2 cellular contexts compared by ENCODE assay signal in the genomic region with DNA sequence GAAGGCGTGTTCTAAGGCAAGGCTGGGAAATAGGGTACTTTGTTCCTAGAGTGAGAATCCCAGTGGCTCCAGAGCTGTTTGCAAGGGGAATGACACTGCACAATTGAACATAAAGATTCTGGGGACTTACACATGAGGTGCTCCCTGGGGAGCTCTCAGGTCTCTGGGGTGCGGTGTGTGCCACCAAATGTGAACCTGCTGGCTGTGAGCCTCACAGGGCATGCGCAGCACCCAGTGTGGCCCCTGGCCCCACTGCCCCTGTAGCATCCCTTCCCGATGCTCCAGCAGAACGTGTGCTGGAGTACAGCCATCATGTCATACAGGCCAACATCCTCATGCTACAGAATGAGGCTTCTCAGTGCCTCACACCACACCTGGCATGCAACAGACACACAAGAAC.
TF ChIP-seq lines count a peak whose summit lies in the region.

No MANE protein-coding gene starts in this region.

TF ChIP-seq in IMR-90, 13 proteins besides CTCF, POLR2A, EP300 and RAD21:
- TF ChIP-seq MXI1 (IDR thresholded peaks at IDR 0.05; ENCODE audit: borderline replicate concordance, low read depth, low read length) (no peak), FOS (IDR thresholded peaks at IDR 0.05; ENCODE audit: low read depth, low read length) (no peak), RCOR1 (IDR thresholded peaks at IDR 0.05; ENCODE audit: insufficient replicate concordance, low read length) (no peak), BHLHE40 (IDR thresholded peaks at IDR 0.05; ENCODE audit: low read depth, low read length) (no peak), RFX5 (IDR thresholded peaks at IDR 0.05; ENCODE audit: low read depth, low read length) (no peak), NFE2L2 (IDR thresholded peaks at IDR 0.05; ENCODE audit: low read depth, low read length) (no peak), CEBPB (IDR thresholded peaks at IDR 0.05; ENCODE audit: low read depth, low read length) (no peak), MAZ (IDR thresholded peaks at IDR 0.05; ENCODE audit: borderline replicate concordance, low read depth, low read length) (no peak), CHD1 (IDR thresholded peaks at IDR 0.05; ENCODE audit: low read depth, low read length) (no peak), MAFK (IDR thresholded peaks at IDR 0.05; ENCODE audit: low read depth, low read length) (no peak), SMC3 (IDR thresholded peaks at IDR 0.05; ENCODE audit: low read depth, low read length) (no peak)
- TF ChIP-seq, protein P1, sequence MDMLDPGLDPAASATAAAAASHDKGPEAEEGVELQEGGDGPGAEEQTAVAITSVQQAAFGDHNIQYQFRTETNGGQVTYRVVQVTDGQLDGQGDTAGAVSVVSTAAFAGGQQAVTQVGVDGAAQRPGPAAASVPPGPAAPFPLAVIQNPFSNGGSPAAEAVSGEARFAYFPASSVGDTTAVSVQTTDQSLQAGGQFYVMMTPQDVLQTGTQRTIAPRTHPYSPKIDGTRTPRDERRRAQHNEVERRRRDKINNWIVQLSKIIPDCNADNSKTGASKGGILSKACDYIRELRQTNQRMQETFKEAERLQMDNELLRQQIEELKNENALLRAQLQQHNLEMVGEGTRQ (IDR thresholded peaks at IDR 0.05; ENCODE audit: low read depth, low read length): no peak
- TF ChIP-seq, protein P2, sequence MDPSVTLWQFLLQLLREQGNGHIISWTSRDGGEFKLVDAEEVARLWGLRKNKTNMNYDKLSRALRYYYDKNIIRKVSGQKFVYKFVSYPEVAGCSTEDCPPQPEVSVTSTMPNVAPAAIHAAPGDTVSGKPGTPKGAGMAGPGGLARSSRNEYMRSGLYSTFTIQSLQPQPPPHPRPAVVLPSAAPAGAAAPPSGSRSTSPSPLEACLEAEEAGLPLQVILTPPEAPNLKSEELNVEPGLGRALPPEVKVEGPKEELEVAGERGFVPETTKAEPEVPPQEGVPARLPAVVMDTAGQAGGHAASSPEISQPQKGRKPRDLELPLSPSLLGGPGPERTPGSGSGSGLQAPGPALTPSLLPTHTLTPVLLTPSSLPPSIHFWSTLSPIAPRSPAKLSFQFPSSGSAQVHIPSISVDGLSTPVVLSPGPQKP (IDR thresholded peaks at IDR 0.05; ENCODE audit: borderline replicate concordance, low read depth, low read length): no peak
TF ChIP-seq in IMR-90: peak in this region for 0.

TF ChIP-seq in HepG2, 621 proteins besides CTCF, POLR2A, EP300 and RAD21:
- TF ChIP-seq SIX1 (CRISPR knock-in tag; IDR thresholded peaks at IDR 0.05; ENCODE audit: borderline replicate concordance): no peak
- TF ChIP-seq, protein P3, sequence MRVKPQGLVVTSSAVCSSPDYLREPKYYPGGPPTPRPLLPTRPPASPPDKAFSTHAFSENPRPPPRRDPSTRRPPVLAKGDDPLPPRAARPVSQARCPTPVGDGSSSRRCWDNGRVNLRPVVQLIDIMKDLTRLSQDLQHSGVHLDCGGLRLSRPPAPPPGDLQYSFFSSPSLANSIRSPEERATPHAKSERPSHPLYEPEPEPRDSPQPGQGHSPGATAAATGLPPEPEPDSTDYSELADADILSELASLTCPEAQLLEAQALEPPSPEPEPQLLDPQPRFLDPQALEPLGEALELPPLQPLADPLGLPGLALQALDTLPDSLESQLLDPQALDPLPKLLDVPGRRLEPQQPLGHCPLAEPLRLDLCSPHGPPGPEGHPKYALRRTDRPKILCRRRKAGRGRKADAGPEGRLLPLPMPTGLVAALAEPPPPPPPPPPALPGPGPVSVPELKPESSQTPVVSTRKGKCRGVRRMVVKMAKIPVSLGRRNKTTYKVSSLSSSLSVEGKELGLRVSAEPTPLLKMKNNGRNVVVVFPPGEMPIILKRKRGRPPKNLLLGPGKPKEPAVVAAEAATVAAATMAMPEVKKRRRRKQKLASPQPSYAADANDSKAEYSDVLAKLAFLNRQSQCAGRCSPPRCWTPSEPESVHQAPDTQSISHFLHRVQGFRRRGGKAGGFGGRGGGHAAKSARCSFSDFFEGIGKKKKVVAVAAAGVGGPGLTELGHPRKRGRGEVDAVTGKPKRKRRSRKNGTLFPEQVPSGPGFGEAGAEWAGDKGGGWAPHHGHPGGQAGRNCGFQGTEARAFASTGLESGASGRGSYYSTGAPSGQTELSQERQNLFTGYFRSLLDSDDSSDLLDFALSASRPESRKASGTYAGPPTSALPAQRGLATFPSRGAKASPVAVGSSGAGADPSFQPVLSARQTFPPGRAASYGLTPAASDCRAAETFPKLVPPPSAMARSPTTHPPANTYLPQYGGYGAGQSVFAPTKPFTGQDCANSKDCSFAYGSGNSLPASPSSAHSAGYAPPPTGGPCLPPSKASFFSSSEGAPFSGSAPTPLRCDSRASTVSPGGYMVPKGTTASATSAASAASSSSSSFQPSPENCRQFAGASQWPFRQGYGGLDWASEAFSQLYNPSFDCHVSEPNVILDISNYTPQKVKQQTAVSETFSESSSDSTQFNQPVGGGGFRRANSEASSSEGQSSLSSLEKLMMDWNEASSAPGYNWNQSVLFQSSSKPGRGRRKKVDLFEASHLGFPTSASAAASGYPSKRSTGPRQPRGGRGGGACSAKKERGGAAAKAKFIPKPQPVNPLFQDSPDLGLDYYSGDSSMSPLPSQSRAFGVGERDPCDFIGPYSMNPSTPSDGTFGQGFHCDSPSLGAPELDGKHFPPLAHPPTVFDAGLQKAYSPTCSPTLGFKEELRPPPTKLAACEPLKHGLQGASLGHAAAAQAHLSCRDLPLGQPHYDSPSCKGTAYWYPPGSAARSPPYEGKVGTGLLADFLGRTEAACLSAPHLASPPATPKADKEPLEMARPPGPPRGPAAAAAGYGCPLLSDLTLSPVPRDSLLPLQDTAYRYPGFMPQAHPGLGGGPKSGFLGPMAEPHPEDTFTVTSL (CRISPR knock-in tag; IDR thresholded peaks at IDR 0.05; ENCODE audit: borderline replicate concordance): no peak
- no peak for TF ChIP-seq SKI (IDR thresholded peaks at IDR 0.05; ENCODE audit: partially characterized antibody)
- TF ChIP-seq ZNF850 (CRISPR knock-in tag; conservative IDR thresholded peaks at IDR 0.05): no peak
- no peak for TF ChIP-seq SMAD3 (CRISPR knock-in tag; IDR thresholded peaks at IDR 0.05)
